In the genomic region with DNA sequence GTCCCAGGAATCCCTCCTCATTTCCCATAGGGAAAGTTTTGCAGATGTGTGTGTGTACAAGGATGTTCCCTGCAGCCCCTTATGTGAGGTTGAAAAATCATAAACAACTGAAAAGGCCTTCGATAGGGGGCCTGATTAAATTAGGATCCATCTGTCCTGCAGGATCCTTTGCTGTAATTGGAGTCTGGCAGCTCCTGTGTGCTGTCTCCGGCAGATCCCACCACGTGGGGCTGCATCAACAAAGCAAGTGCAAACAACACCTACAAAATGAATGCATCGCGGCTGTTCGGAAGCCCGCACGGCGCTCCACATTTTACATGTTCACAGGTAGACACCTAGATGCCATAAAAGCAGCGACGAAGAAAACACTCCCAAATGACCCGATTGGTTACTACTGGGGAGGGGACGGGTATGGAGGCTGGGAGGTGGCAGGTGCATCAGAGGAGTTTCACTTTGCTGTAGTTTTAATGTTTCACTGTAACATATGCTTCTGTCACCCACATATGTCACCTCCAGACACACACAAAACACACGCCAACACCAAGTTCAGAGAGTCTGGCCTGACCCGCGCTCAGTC, we compare ENCODE assay signal across 32 cellular contexts. TPM values are rescaled to one million over a fixed set of nuclear protein-coding genes. Genes with fewer than 3 reads are reported as not detected.
A peak's percentile ranks its signal among the peaks of the same experiment; 100 is the strongest.
DNase-seq lines count a peak whose midpoint lies in the region; ATAC-seq lines count a peak whose summit lies in the region.
"Had no signal": no experiment of that assay in that cellular context is flagged by ENCODE, and none has a peak within 500 bp of the region (broad histone marks: within the 10 kb centered on the region; RNA-seq: fewer than 3 reads in every experiment).

No MANE protein-coding gene starts in this region.

- DNase-seq in DMS 273 (lab: John Stamatoyannopoulos, UW; ENCODE audit: unreplicated experiment), result peak; percentile 77
- no peak for DNase-seq in DMS 273 treated with DMSO at 0.1 percent for 48 hours (lab: John Stamatoyannopoulos, UW)
- DNase-seq in COR-L47 (lab: John Stamatoyannopoulos, UW), result peak; percentile 48
- DNase-seq in NCI-H524 treated with DMSO at 0.1 percent for 48 hours (lab: John Stamatoyannopoulos, UW), result peak; percentile 64
- DNase-seq in left kidney (ENCODE audit: low read depth, low spot score), result peak; percentile 57
- DNase-seq in naive thymus-derived CD4-positive, alpha-beta T cell, result no peak
- no peak for DNase-seq in germinal center (ENCODE audit: low spot score)
- no peak for DNase-seq in HT-29 (ENCODE audit: low spot score)
- DNase-seq: activated CD4-positive, alpha-beta T cell treated with anti-CD3 and anti-CD28 coated beads for 48 hours; activated CD8-positive, alpha-beta memory T cell treated with anti-CD3 and anti-CD28 coated beads for 24 hours; activated effector memory CD4-positive, alpha-beta T cell treated with anti-CD3 and anti-CD28 coated beads, Interleukin-2, amount 50 U/mL, for 16 hours; activated naive CD8-positive, alpha-beta T cell treated with anti-CD3 and anti-CD28 coated beads, Interleukin-2, amount 10 ng/mL, durations not matched to agents 7 days and 5 days; activated T-cell treated with anti-CD3 and anti-CD28 coated beads, Interleukin-2, amount 50 U/mL, for 1 hour; caudate nucleus; esophagus squamous epithelium; foreskin melanocyte; hippocampal formation; KBM-7; left cardiac atrium; mesenchymal stem cell; NCI-H187 treated with DMSO at 0.1 percent for 48 hours; nucleus accumbens; psoas muscle; RPMI8226; sigmoid colon; stimulated activated naive CD8-positive, alpha-beta T cell treated with anti-CD3 and anti-CD28 coated beads, Interleukin-15, Interleukin-2, amounts not matched to agents 100 U/mL and 50 U/mL, for 24 hours had no signal

- ATAC-seq in naive thymus-derived CD4-positive, alpha-beta T cell, result no peak
- ATAC-seq: left cardiac atrium; psoas muscle; stimulated activated naive CD8-positive, alpha-beta T cell treated with anti-CD3 and anti-CD28 coated beads, Interleukin-15, Interleukin-2, amounts not matched to agents 100 U/mL and 50 U/mL, for 24 hours had no signal

- POLR2A ChIA-PET in naive thymus-derived CD4-positive, alpha-beta T cell (lab: Charles Lee), result no interaction called here

- H3K27me3 ChIP-seq in naive thymus-derived CD4-positive, alpha-beta T cell (ENCODE audit: control insufficient read depth in 2 of 2, insufficient read depth in 2 of 2, low read length in 2 of 2), result no peaks in the 10 kb centered on the region
- H3K27me3 ChIP-seq: esophagus squamous epithelium, sigmoid colon, vagina had no signal

- no peaks in the 10 kb centered on the region for H3K36me3 Mint-ChIP-seq in naive thymus-derived CD4-positive, alpha-beta T cell
- H3K36me3 Mint-ChIP-seq: activated naive CD8-positive, alpha-beta T cell treated with anti-CD3 and anti-CD28 coated beads, Interleukin-2, amount 10 ng/mL, durations not matched to agents 7 days and 5 days had no signal

- H3K9me3 Mint-ChIP-seq in naive thymus-derived CD4-positive, alpha-beta T cell, result peaks cover 0 to 7% (median 0%) of the 10 kb centered on the region in 11 donors
- H3K9me3 Mint-ChIP-seq: activated naive CD8-positive, alpha-beta T cell treated with anti-CD3 and anti-CD28 coated beads, Interleukin-2, amount 10 ng/mL, durations not matched to agents 7 days and 5 days had no signal

- H3K27ac ChIP-seq in naive thymus-derived CD4-positive, alpha-beta T cell (ENCODE audit: low read depth, low read length), result no peak overlapping the region
- H3K27ac ChIP-seq: 22Rv1, esophagus squamous epithelium, psoas muscle, sigmoid colon, SK-N-MC, thoracic aorta, vagina had no signal

- no peak overlapping the region for H3K4me3 ChIP-seq in naive thymus-derived CD4-positive, alpha-beta T cell (ENCODE audit: low read length)
- H3K4me3 ChIP-seq: esophagus squamous epithelium, psoas muscle, sigmoid colon, SK-N-MC, thoracic aorta, vagina had no signal

- H3K27ac Mint-ChIP-seq in naive thymus-derived CD4-positive, alpha-beta T cell, result no peak overlapping the region
- H3K27ac Mint-ChIP-seq: activated naive CD8-positive, alpha-beta T cell treated with anti-CD3 and anti-CD28 coated beads, Interleukin-2, amount 10 ng/mL, durations not matched to agents 7 days and 5 days had no signal

- intact Hi-C loops in naive thymus-derived CD4-positive, alpha-beta T cell (cut with micrococcal nuclease), result no loop called here

- H3K27me3 Mint-ChIP-seq in naive thymus-derived CD4-positive, alpha-beta T cell, result peaks cover 0 to 6% (median 0%) of the 10 kb centered on the region in 5 donors

- peaks cover 0 to 6% (median 0%) of the 10 kb centered on the region in 7 donors for H3K4me1 Mint-ChIP-seq in naive thymus-derived CD4-positive, alpha-beta T cell

- H3K4me1 ChIP-seq in naive thymus-derived CD4-positive, alpha-beta T cell (ENCODE audit: control insufficient read depth in 2 of 2, insufficient read depth in 2 of 2, low read length in 2 of 2), result no peaks in the 10 kb centered on the region
- H3K4me1 ChIP-seq: psoas muscle, sigmoid colon had no signal

- no peaks in the 10 kb centered on the region for H3K36me3 ChIP-seq in naive thymus-derived CD4-positive, alpha-beta T cell (ENCODE audit: control insufficient read depth in 2 of 3, insufficient read depth in 3 of 3, low read length in 3 of 3)
- H3K36me3 ChIP-seq: esophagus squamous epithelium, sigmoid colon, thoracic aorta, vagina had no signal

- no peak overlapping the region for H3K4me3 Mint-ChIP-seq in naive thymus-derived CD4-positive, alpha-beta T cell
- H3K4me3 Mint-ChIP-seq: activated naive CD8-positive, alpha-beta T cell treated with anti-CD3 and anti-CD28 coated beads, Interleukin-2, amount 10 ng/mL, durations not matched to agents 7 days and 5 days; CD14-positive monocyte had no signal

- CTCF ChIA-PET in naive thymus-derived CD4-positive, alpha-beta T cell (lab: Charles Lee), result no interaction called here

- H3K9me3 ChIP-seq in naive thymus-derived CD4-positive, alpha-beta T cell (ENCODE audit: control insufficient read depth in 2 of 3, low read length in 3 of 3), result no peaks in the 10 kb centered on the region
- H3K9me3 ChIP-seq: esophagus squamous epithelium, psoas muscle, sigmoid colon, thoracic aorta, vagina had no signal

RNA-seq across cellular contexts. Expression of a gene that starts 52.2 kb away (rescaled TPM):
- 10 to 100 TPM in 1 of 5 experiments, 1 to 10 TPM in 1, under 1 TPM in 3; 0.51 to 40.3 (median 0.77) TPM for total RNA-seq in naive thymus-derived CD4-positive, alpha-beta T cell
- polyA plus RNA-seq in naive thymus-derived CD4-positive, alpha-beta T cell, result under 1 TPM; 0.03 to 0.06 TPM
- total RNA-seq in HT-29 (2014; rRNA removed; shearing (Covaris generic)), result not detected in 2 replicates
- total RNA-seq: MCF 10A had no signal

Comparison
In these comparisons a context has a peak if more than half of its experiments do, and no peak if none do; other contexts are left out.
1. DNase-seq: peak in DMS 273 (single experiment), COR-L47 (single experiment), NCI-H524 treated with DMSO at 0.1 percent for 48 hours (single experiment) and left kidney (single experiment); none in DMS 273 treated with DMSO at 0.1 percent for 48 hours (single experiment), naive thymus-derived CD4-positive, alpha-beta T cell (0 of 9), germinal center (single experiment) and HT-29 (single experiment).